7 cellular contexts compared by ENCODE assay signal in genomic region chr6:150685860-150686259, GRCh38.
DNase-seq lines count a peak whose midpoint lies in the region; ATAC-seq and TF ChIP-seq lines count a peak whose summit lies in the region.

No MANE protein-coding gene starts in this region.

- DNase-seq in ELR (ENCODE audit: low read depth) (peak; percentile 15), esophagus muscularis mucosa (ENCODE audit: extremely low spot score) (no peak), hippocampal formation (lab: John Stamatoyannopoulos, UW) (no peak)
- DNase-seq in Jurkat, Clone E6-1 (ENCODE audit: low read depth, low spot score), result peak; percentile 30
- peak; percentile 81 for DNase-seq in activated CD4-positive, alpha-beta T cell treated with anti-CD3 and anti-CD28 coated beads for 36 hours
- peak; percentile 7 to 39 (median 26) for DNase-seq in stimulated activated CD4-positive, alpha-beta T cell treated with anti-CD3 and anti-CD28 coated beads, Interleukin-1b, Interleukin-23, amount 100 ng/mL, for 24 hours (ENCODE audit: low read depth in 4 of 4, low spot score in 1 of 4)

- H3K9me3 ChIP-seq in esophagus muscularis mucosa, result no peaks in the 10 kb centered on the region

- no peak for TF ChIP-seq EP300 in esophagus muscularis mucosa (IDR thresholded peaks at IDR 0.05)

- POLR2A ChIA-PET in activated CD4-positive, alpha-beta T cell treated with anti-CD3 and anti-CD28 coated beads for 36 hours (lab: Charles Lee), result no interaction called here

- no peak overlapping the region for H3K27ac Mint-ChIP-seq in activated CD4-positive, alpha-beta T cell treated with anti-CD3 and anti-CD28 coated beads for 36 hours

- H3K9me3 Mint-ChIP-seq in activated CD4-positive, alpha-beta T cell treated with anti-CD3 and anti-CD28 coated beads for 36 hours (ENCODE audit: low read depth), result no peaks in the 10 kb centered on the region

- no peaks in the 10 kb centered on the region for H3K36me3 ChIP-seq in esophagus muscularis mucosa

- H3K4me3 Mint-ChIP-seq in activated CD4-positive, alpha-beta T cell treated with anti-CD3 and anti-CD28 coated beads for 36 hours, result no peak overlapping the region

- H3K27me3 Mint-ChIP-seq in activated CD4-positive, alpha-beta T cell treated with anti-CD3 and anti-CD28 coated beads for 36 hours, result no peaks in the 10 kb centered on the region

- intact Hi-C loops in activated CD4-positive, alpha-beta T cell treated with anti-CD3 and anti-CD28 coated beads for 36 hours (cut with DNase I, micrococcal nuclease), result loop anchor here in 1 of 2 experiments (1.0 to 5.0 kb wide), 2 partner anchors 129 to 269 kb away; no protein-coding TSS in a partner anchor
- intact Hi-C loops in esophagus muscularis mucosa (cut with DNase I), result no loop called here

- H3K4me1 ChIP-seq in esophagus muscularis mucosa, result peaks cover 6 to 29% (median 9%) of the 10 kb centered on the region in 4 donors

- 78% methylated on average over 4 of the region's 4 CpGs for WGBS in esophagus muscularis mucosa

- CTCF ChIA-PET in activated CD4-positive, alpha-beta T cell treated with anti-CD3 and anti-CD28 coated beads for 36 hours (lab: Charles Lee), result interaction anchor here (0.6 to 4.5 kb wide), 15 partner anchors 9 to 267 kb away, joined by 3 to 23 read pairs (median 4); partner anchors contain the start of gene PLEKHG1

- H3K36me3 Mint-ChIP-seq in activated CD4-positive, alpha-beta T cell treated with anti-CD3 and anti-CD28 coated beads for 36 hours (ENCODE audit: low read depth), result no peaks in the 10 kb centered on the region

- peak; percentile 76 for ATAC-seq in GM21367 (IDR thresholded peaks at IDR 0.05; ENCODE audit: unreplicated experiment)
- peak; percentile 92 for ATAC-seq in activated CD4-positive, alpha-beta T cell treated with anti-CD3 and anti-CD28 coated beads for 36 hours

- TF ChIP-seq CTCF in esophagus muscularis mucosa (IDR thresholded peaks at IDR 0.05), result peak; percentile 15 to 39 (median 26)

- no peaks in the 10 kb centered on the region for H3K4me1 Mint-ChIP-seq in activated CD4-positive, alpha-beta T cell treated with anti-CD3 and anti-CD28 coated beads for 36 hours

- no peak overlapping the region for H3K4me3 ChIP-seq in Jurkat, Clone E6-1 (ENCODE audit: low read length)
- no peak overlapping the region for H3K4me3 ChIP-seq in esophagus muscularis mucosa

- no peaks in the 10 kb centered on the region for H3K27me3 ChIP-seq in esophagus muscularis mucosa

- TF ChIP-seq POLR2A in esophagus muscularis mucosa (IDR thresholded peaks at IDR 0.05; ENCODE audit: low read depth), result no peak

- peak overlapping the region in 3 of 4 donors; percentile 8 to 73 (median 44) for H3K27ac ChIP-seq in esophagus muscularis mucosa (replicated peaks in 1 of 4)

Comparison
In these comparisons a context has a peak if more than half of its experiments do, and no peak if none do; other contexts are left out.
1. DNase-seq: peak in ELR (single experiment), Jurkat, Clone E6-1 (single experiment), activated CD4-positive, alpha-beta T cell treated with anti-CD3 and anti-CD28 coated beads for 36 hours (single experiment) and stimulated activated CD4-positive, alpha-beta T cell treated with anti-CD3 and anti-CD28 coated beads, Interleukin-1b, Interleukin-23, amount 100 ng/mL, for 24 hours (4 of 4); none in esophagus muscularis mucosa (single experiment) and hippocampal formation (0 of 2).